In the genomic region with DNA sequence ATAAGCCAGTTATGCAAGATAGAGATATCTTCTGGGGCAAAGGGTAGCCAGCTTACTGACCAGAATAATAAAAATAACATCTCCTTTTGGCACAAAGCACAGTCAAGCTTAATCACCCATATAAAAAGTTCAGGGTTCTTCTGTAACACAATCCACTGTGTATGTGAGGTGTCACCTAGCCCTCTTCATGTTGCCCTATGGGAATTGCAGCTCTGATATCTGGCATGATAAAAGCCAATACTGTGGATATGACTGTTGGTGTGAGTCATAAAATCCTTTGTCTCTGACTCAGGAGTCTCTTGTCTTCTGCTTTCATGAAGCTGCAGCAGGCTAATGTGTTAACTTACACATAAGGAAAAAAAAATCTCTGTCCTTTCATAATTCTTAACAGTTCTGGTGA, we compare ENCODE assay signal across 11 cellular contexts.
A peak's percentile ranks its signal among the peaks of the same experiment; 100 is the strongest.
DNase-seq lines count a peak whose midpoint lies in the region; ATAC-seq and TF ChIP-seq lines count a peak whose summit lies in the region.
"Had no signal": no experiment of that assay in that cellular context is flagged by ENCODE, and none has a peak within 500 bp of the region (broad histone marks: within the 10 kb centered on the region; RNA-seq: fewer than 3 reads in every experiment).

No MANE protein-coding gene starts in this region.

- H3K36me3 ChIP-seq in kidney epithelial cell (ENCODE audit: control insufficient read depth, insufficient read depth, low read length) = no peaks in the 10 kb centered on the region

- H3K27me3 ChIP-seq in kidney epithelial cell (ENCODE audit: control insufficient read depth, insufficient read depth, low read length) = no peaks in the 10 kb centered on the region

- ATAC-seq in HG02610 (IDR thresholded peaks at IDR 0.05; ENCODE audit: unreplicated experiment) = peak; percentile 75
- ATAC-seq in HG02642 (IDR thresholded peaks at IDR 0.05; ENCODE audit: poor library complexity, unreplicated experiment) = no peak
- ATAC-seq: Right ventricle myocardium inferior had no signal

- TF ChIP-seq CTCF in AG10803 (conservative IDR thresholded peaks at IDR 0.05; ENCODE audit: low read length) = no peak
- TF ChIP-seq CTCF in kidney epithelial cell (IDR thresholded peaks at IDR 0.05; ENCODE audit: insufficient read depth, low read length, poor library complexity, severe bottlenecking) = no peak

- H3K4me3 ChIP-seq in AG10803 (ENCODE audit: low read length) = no peak overlapping the region
- H3K4me3 ChIP-seq in kidney epithelial cell (ENCODE audit: low read depth, low read length) = no peak overlapping the region

- DNase-seq in AG10803 (ENCODE audit: low read depth) (peak; percentile 79), amniotic epithelial cell (ENCODE audit: low read depth) (peak; percentile 84), kidney epithelial cell (ENCODE audit: low read depth) (peak; percentile 44), hypothalamus (lab: John Stamatoyannopoulos, UW) (no peak), NCI-H2196 treated with DMSO at 0.1 percent for 48 hours (lab: John Stamatoyannopoulos, UW; ENCODE audit: unreplicated experiment) (no peak), Kasumi-1 (lab: John Stamatoyannopoulos, UW) (no peak)
- DNase-seq: activated naive CD4-positive, alpha-beta T cell; immature natural killer cell had no signal

Comparison
In these comparisons a context has a peak if more than half of its experiments do, and no peak if none do; other contexts are left out.
1. DNase-seq: peak in AG10803 (single experiment), amniotic epithelial cell (single experiment) and kidney epithelial cell (single experiment); none in hypothalamus (0 of 51), NCI-H2196 treated with DMSO at 0.1 percent for 48 hours (single experiment) and Kasumi-1 (0 of 2).